Comparison of ENCODE assay signal across 8 cellular contexts in the genomic region with DNA sequence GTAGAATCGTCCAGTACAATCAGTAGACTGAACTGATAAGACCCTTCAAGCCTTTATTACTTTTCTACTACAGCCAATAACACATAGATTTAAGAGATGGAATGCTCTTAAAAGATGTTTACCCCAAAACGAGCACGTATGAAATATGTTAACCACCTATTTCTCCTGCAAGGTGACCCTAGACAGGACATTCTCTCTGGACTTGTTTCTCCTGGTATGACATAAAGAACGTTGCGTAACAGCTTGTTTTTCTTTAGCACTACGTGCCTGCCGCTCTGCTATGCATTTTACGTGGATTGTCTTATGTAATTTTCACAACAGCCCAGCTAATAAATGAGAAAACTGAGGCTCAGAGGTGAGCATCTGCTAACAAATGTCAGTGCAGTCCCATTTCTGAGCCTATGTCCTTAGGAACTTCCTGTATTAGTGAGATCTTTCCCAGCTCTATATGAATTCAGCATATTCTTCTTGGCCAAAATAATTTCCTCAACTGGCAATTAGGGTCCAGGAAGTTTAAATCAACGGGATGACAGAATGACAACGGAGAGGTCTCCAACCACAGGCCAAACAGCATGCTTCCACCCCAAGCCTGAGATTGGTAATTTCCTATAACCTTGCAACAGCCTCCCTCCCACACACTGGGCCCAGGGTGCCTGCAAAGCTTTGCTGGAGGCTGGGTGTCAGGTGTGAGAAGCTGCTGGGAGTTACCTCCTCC.
DNase-seq lines count a peak whose midpoint lies in the region; TF ChIP-seq lines count a peak whose summit lies in the region.

No MANE protein-coding gene starts in this region.

- DNase-seq in activated CD4-positive, alpha-beta T cell treated with anti-CD3 and anti-CD28 coated beads, Interleukin-2, amount 50 U/mL, for 1 hour: peak; percentile 38
- DNase-seq in epithelial cell of prostate (ENCODE audit: low read depth, low spot score) (no peak), medulla oblongata (ENCODE audit: extremely low spot score) (no peak), NCI-H1694 treated with DMSO at 0.1 percent for 48 hours (lab: John Stamatoyannopoulos, UW) (no peak), HEK293T (ENCODE audit: extremely low spot score) (no peak), NCI-H1436 (lab: John Stamatoyannopoulos, UW) (no peak)
- peak; percentile 71 for DNase-seq in stimulated activated CD4-positive, alpha-beta T cell treated with anti-CD3 and anti-CD28 coated beads, Interleukin-15, amount 100 ng/mL, for 24 hours

- peak; percentile 14 for TF ChIP-seq POLR2A in GM15510 (IDR thresholded peaks at IDR 0.05; ENCODE audit: borderline replicate concordance, extremely low read depth, insufficient read length)

- H3K27ac ChIP-seq in epithelial cell of prostate: peak overlapping the region; percentile 98

- POLR2A ChIA-PET in HEK293T (lab: Yijun Ruan, JAX): no interaction called here

- CTCF ChIA-PET in HEK293T (lab: Yijun Ruan, JAX): no interaction called here

TF ChIP-seq in HEK293T, 16 proteins besides CTCF, POLR2A, EP300 and RAD21:
- TF ChIP-seq, protein P1, sequence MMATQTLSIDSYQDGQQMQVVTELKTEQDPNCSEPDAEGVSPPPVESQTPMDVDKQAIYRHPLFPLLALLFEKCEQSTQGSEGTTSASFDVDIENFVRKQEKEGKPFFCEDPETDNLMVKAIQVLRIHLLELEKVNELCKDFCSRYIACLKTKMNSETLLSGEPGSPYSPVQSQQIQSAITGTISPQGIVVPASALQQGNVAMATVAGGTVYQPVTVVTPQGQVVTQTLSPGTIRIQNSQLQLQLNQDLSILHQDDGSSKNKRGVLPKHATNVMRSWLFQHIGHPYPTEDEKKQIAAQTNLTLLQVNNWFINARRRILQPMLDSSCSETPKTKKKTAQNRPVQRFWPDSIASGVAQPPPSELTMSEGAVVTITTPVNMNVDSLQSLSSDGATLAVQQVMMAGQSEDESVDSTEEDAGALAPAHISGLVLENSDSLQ (IDR thresholded peaks at IDR 0.05): no peak
- TF ChIP-seq SP1 (IDR thresholded peaks at IDR 0.05) (no peak), FOXA1 (IDR thresholded peaks at IDR 0.05) (no peak), TARDBP (IDR thresholded peaks at IDR 0.05) (no peak), HDGF (IDR thresholded peaks at IDR 0.05; ENCODE audit: borderline replicate concordance) (no peak), SUZ12 (IDR thresholded peaks at IDR 0.05) (no peak), LEF1 (IDR thresholded peaks at IDR 0.05; ENCODE audit: borderline replicate concordance) (no peak), CTBP1 (IDR thresholded peaks at IDR 0.05; ENCODE audit: borderline replicate concordance) (no peak), FOXM1 (IDR thresholded peaks at IDR 0.05; ENCODE audit: borderline replicate concordance) (no peak), L3MBTL2 (conservative IDR thresholded peaks at IDR 0.05) (no peak), NFRKB (IDR thresholded peaks at IDR 0.05) (no peak), ELF4 (IDR thresholded peaks at IDR 0.05) (no peak), ZNF384 (IDR thresholded peaks at IDR 0.05) (no peak), ARNT (IDR thresholded peaks at IDR 0.05) (no peak), FOXK2 (IDR thresholded peaks at IDR 0.05) (no peak)

Comparison
In these comparisons a context has a peak if more than half of its experiments do, and no peak if none do; other contexts are left out.
1. DNase-seq: peak in activated CD4-positive, alpha-beta T cell treated with anti-CD3 and anti-CD28 coated beads, Interleukin-2, amount 50 U/mL, for 1 hour (single experiment) and stimulated activated CD4-positive, alpha-beta T cell treated with anti-CD3 and anti-CD28 coated beads, Interleukin-15, amount 100 ng/mL, for 24 hours (single experiment); none in epithelial cell of prostate (single experiment), medulla oblongata (single experiment), NCI-H1694 treated with DMSO at 0.1 percent for 48 hours (single experiment), HEK293T (single experiment) and NCI-H1436 (single experiment).